7 cellular contexts compared by ENCODE assay signal in the genomic region with DNA sequence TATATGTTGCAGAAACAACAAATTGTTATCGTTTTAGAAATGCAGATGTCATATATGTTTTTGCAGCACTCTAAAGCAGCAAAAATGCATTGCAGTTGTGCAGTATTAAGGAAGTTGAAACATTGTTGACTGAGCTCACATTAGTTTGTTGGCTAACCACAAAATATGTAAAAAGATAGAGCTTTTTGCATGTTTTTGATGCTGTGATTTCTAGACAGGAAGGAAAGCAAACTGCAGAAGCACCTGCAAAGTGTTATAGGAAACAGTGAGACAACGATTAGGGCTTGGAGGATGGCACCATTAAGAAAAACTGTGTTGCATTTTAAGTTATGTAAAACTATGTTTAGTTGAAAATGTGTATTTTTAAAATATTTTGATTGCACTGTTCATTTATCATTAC.
DNase-seq lines count a peak whose midpoint lies in the region; ATAC-seq and TF ChIP-seq lines count a peak whose summit lies in the region.
"Not testable (repeated sequence)": the region's sequence is repeated elsewhere in the genome, so short reads cannot be mapped to it uniquely, and the experiment has no call there.

No MANE protein-coding gene starts in this region.

- H3K27ac ChIP-seq in CD4-positive, alpha-beta memory T cell (ENCODE audit: low read depth, low read length): not testable (repeated sequence)
- peak overlapping the region; percentile 90 for H3K27ac ChIP-seq in SU-DHL-6 (ENCODE audit: low read depth, low read length)
- peak overlapping the region; percentile 69 for H3K27ac ChIP-seq in naive thymus-derived CD4-positive, alpha-beta T cell (ENCODE audit: low read depth, low read length)

- POLR2A ChIA-PET in CD4-positive, alpha-beta memory T cell (lab: Charles Lee; ENCODE audit: partially characterized antibody): interaction anchor here (0.6 to 5.1 kb wide), 8 partner anchors 12 to 111 kb away, joined by 3 to 41 read pairs (median 5); no protein-coding TSS in a partner anchor
- POLR2A ChIA-PET in activated CD4-positive, alpha-beta T cell treated with anti-CD3 and anti-CD28 coated beads, Interleukin-2, amount 10 ng/mL, durations not matched to agents 7 days and 5 days (lab: Charles Lee): not testable (repeated sequence)
- POLR2A ChIA-PET in naive thymus-derived CD4-positive, alpha-beta T cell (lab: Charles Lee): interaction anchor here (1.5 to 3.4 kb wide), 2 partner anchors 32 to 35 kb away, joined by 3 to 25 read pairs; no protein-coding TSS in a partner anchor

- peak; percentile 88 for ATAC-seq in naive thymus-derived CD4-positive, alpha-beta T cell

- not testable (repeated sequence) for H3K27me3 Mint-ChIP-seq in CD4-positive, alpha-beta memory T cell; activated CD4-positive, alpha-beta T cell treated with anti-CD3 and anti-CD28 coated beads, Interleukin-2, amount 10 ng/mL, durations not matched to agents 7 days and 5 days; activated naive CD4-positive, alpha-beta T cell treated with anti-CD3 and anti-CD28 coated beads for 36 hours (ENCODE audit: low read depth); naive thymus-derived CD4-positive, alpha-beta T cell

- not testable (repeated sequence) for H4K20me1 ChIP-seq in Loucy (ENCODE audit: insufficient read depth, low read length, poor library complexity, severe bottlenecking); SU-DHL-6 (ENCODE audit: low read depth, low read length)

- peaks cover 62 to 93% (median 74%) of the 10 kb centered on the region in 4 donors for H3K4me1 Mint-ChIP-seq in CD4-positive, alpha-beta memory T cell
- H3K4me1 Mint-ChIP-seq in activated CD4-positive, alpha-beta T cell treated with anti-CD3 and anti-CD28 coated beads, Interleukin-2, amount 10 ng/mL, durations not matched to agents 7 days and 5 days: peaks cover 36% of the 10 kb centered on the region
- H3K4me1 Mint-ChIP-seq in activated naive CD4-positive, alpha-beta T cell treated with anti-CD3 and anti-CD28 coated beads for 36 hours (ENCODE audit: low read depth): peaks cover 43% of the 10 kb centered on the region
- peaks cover 33 to 94% (median 71%) of the 10 kb centered on the region in 7 donors for H3K4me1 Mint-ChIP-seq in naive thymus-derived CD4-positive, alpha-beta T cell

- H3K36me3 ChIP-seq in CD4-positive, alpha-beta memory T cell (ENCODE audit: insufficient read depth, low read length); Loucy (ENCODE audit: insufficient read depth, low read length); SU-DHL-6 (ENCODE audit: low read length); naive thymus-derived CD4-positive, alpha-beta T cell (ENCODE audit: control insufficient read depth in 2 of 3, insufficient read depth in 3 of 3, low read length in 3 of 3): not testable (repeated sequence)

- peak overlapping the region; percentile 58 to 94 (median 86) for H3K27ac Mint-ChIP-seq in CD4-positive, alpha-beta memory T cell
- H3K27ac Mint-ChIP-seq in activated CD4-positive, alpha-beta T cell treated with anti-CD3 and anti-CD28 coated beads, Interleukin-2, amount 10 ng/mL, durations not matched to agents 7 days and 5 days: peak overlapping the region; percentile 58
- not testable (repeated sequence) for H3K27ac Mint-ChIP-seq in activated naive CD4-positive, alpha-beta T cell treated with anti-CD3 and anti-CD28 coated beads for 36 hours
- peak overlapping the region; percentile 35 to 96 (median 84) for H3K27ac Mint-ChIP-seq in naive thymus-derived CD4-positive, alpha-beta T cell

- H3K4me3 Mint-ChIP-seq in CD4-positive, alpha-beta memory T cell: peak overlapping the region in 7 of 8 donors; percentile 14 to 72 (median 65)
- H3K4me3 Mint-ChIP-seq in activated CD4-positive, alpha-beta T cell treated with anti-CD3 and anti-CD28 coated beads, Interleukin-2, amount 10 ng/mL, durations not matched to agents 7 days and 5 days: peak overlapping the region; percentile 20
- not testable (repeated sequence) for H3K4me3 Mint-ChIP-seq in activated naive CD4-positive, alpha-beta T cell treated with anti-CD3 and anti-CD28 coated beads for 36 hours
- H3K4me3 Mint-ChIP-seq in naive thymus-derived CD4-positive, alpha-beta T cell: peak overlapping the region; percentile 7 to 65 (median 60)

- H3K27me3 ChIP-seq in CD4-positive, alpha-beta memory T cell (ENCODE audit: insufficient read depth, low read length); Loucy (ENCODE audit: insufficient read depth, low read length, poor library complexity, severe bottlenecking); SU-DHL-6 (ENCODE audit: low read length); naive thymus-derived CD4-positive, alpha-beta T cell (ENCODE audit: control insufficient read depth in 2 of 2, insufficient read depth in 2 of 2, low read length in 2 of 2): not testable (repeated sequence)

- H3K9ac ChIP-seq in Loucy (ENCODE audit: low read depth, low read length, poor library complexity, severe bottlenecking): not testable (repeated sequence)
- H3K9ac ChIP-seq in SU-DHL-6 (ENCODE audit: low read length): peak overlapping the region; percentile 41

- H3K4me1 ChIP-seq in CD4-positive, alpha-beta memory T cell (ENCODE audit: insufficient read depth, low read length): peaks cover 61% of the 10 kb centered on the region
- H3K4me1 ChIP-seq in Loucy (ENCODE audit: insufficient read depth, low read length, poor library complexity, severe bottlenecking): peaks cover 29% of the 10 kb centered on the region
- peaks cover 26 to 39% of the 10 kb centered on the region in 2 donors for H3K4me1 ChIP-seq in naive thymus-derived CD4-positive, alpha-beta T cell (ENCODE audit: control insufficient read depth in 2 of 2, insufficient read depth in 2 of 2, low read length in 2 of 2)

- DNase-seq in CD4-positive, alpha-beta memory T cell: peak; percentile 49 to 73 (median 62)
- DNase-seq in activated CD4-positive, alpha-beta T cell treated with anti-CD3 and anti-CD28 coated beads, Interleukin-2, amount 10 ng/mL, durations not matched to agents 7 days and 5 days: peak; percentile 36
- DNase-seq in activated naive CD4-positive, alpha-beta T cell treated with anti-CD3 and anti-CD28 coated beads for 36 hours: peak; percentile 8
- peak; percentile 3 for DNase-seq in effector CD4-positive, alpha-beta T cell
- DNase-seq in naive thymus-derived CD4-positive, alpha-beta T cell: peak in 7 of 9 donors; percentile 52 to 81 (median 66)

- TF ChIP-seq CTCF in Loucy (conservative IDR thresholded peaks at IDR 0.05; ENCODE audit: low read length); SU-DHL-6 (IDR thresholded peaks at IDR 0.05; ENCODE audit: insufficient read depth, low read length, poor library complexity, severe bottlenecking): not testable (repeated sequence)

- not testable (repeated sequence) for H2AFZ ChIP-seq in Loucy (ENCODE audit: low read length); SU-DHL-6 (ENCODE audit: low read depth, low read length, severe bottlenecking)

- H3K4me2 ChIP-seq in Loucy (ENCODE audit: low read depth, low read length, poor library complexity, severe bottlenecking) (peak overlapping the region; percentile 49), SU-DHL-6 (ENCODE audit: low read depth, low read length, poor library complexity, severe bottlenecking) (peak overlapping the region; percentile 65)

- not testable (repeated sequence) for H3K9me3 ChIP-seq in CD4-positive, alpha-beta memory T cell (ENCODE audit: control insufficient read depth in 1 of 2, low read length in 2 of 2); Loucy (ENCODE audit: insufficient read depth, low read depth, low read length); SU-DHL-6 (ENCODE audit: insufficient read depth, low read length); naive thymus-derived CD4-positive, alpha-beta T cell (ENCODE audit: control insufficient read depth in 2 of 3, low read length in 3 of 3)

- H3K36me3 Mint-ChIP-seq in CD4-positive, alpha-beta memory T cell; activated CD4-positive, alpha-beta T cell treated with anti-CD3 and anti-CD28 coated beads, Interleukin-2, amount 10 ng/mL, durations not matched to agents 7 days and 5 days (ENCODE audit: low read depth); activated naive CD4-positive, alpha-beta T cell treated with anti-CD3 and anti-CD28 coated beads for 36 hours (ENCODE audit: low read depth): not testable (repeated sequence)
- peaks cover 0 to 28% (median 6%) of the 10 kb centered on the region in 5 donors for H3K36me3 Mint-ChIP-seq in naive thymus-derived CD4-positive, alpha-beta T cell

- H3K79me2 ChIP-seq in Loucy (ENCODE audit: insufficient read depth, low read length); SU-DHL-6 (ENCODE audit: insufficient read depth, low read length): not testable (repeated sequence)

- CTCF ChIA-PET in CD4-positive, alpha-beta memory T cell (lab: Charles Lee; ENCODE audit: partially characterized antibody): interaction anchor here (1.3 to 2.9 kb wide), 3 partner anchors 32 to 106 kb away, joined by 3 to 16 read pairs (median 3); no protein-coding TSS in a partner anchor
- CTCF ChIA-PET in activated CD4-positive, alpha-beta T cell treated with anti-CD3 and anti-CD28 coated beads, Interleukin-2, amount 10 ng/mL, durations not matched to agents 7 days and 5 days (lab: Charles Lee); activated naive CD4-positive, alpha-beta T cell treated with anti-CD3 and anti-CD28 coated beads for 36 hours (lab: Charles Lee); naive thymus-derived CD4-positive, alpha-beta T cell (lab: Charles Lee): not testable (repeated sequence)

- H3K4me3 ChIP-seq in CD4-positive, alpha-beta memory T cell (ENCODE audit: low read length in 2 of 2); Loucy (ENCODE audit: low read length, poor library complexity, severe bottlenecking); naive thymus-derived CD4-positive, alpha-beta T cell (ENCODE audit: low read length): not testable (repeated sequence)
- H3K4me3 ChIP-seq in SU-DHL-6 (ENCODE audit: insufficient read depth, low read length, poor library complexity, severe bottlenecking): peak overlapping the region; percentile 36

- H3K9me3 Mint-ChIP-seq in CD4-positive, alpha-beta memory T cell; activated naive CD4-positive, alpha-beta T cell treated with anti-CD3 and anti-CD28 coated beads for 36 hours; naive thymus-derived CD4-positive, alpha-beta T cell: not testable (repeated sequence)
- peaks cover 12% of the 10 kb centered on the region for H3K9me3 Mint-ChIP-seq in activated CD4-positive, alpha-beta T cell treated with anti-CD3 and anti-CD28 coated beads, Interleukin-2, amount 10 ng/mL, durations not matched to agents 7 days and 5 days

- H3K9me2 ChIP-seq in Loucy (replicated peaks; ENCODE audit: low read depth, low read length); SU-DHL-6 (replicated peaks; ENCODE audit: insufficient read depth, low read length): not testable (repeated sequence)

- H3F3A ChIP-seq in Loucy (ENCODE audit: low read depth): not testable (repeated sequence)
- peaks cover 13% of the 10 kb centered on the region for H3F3A ChIP-seq in SU-DHL-6 (ENCODE audit: insufficient read depth)

- intact Hi-C loops in CD4-positive, alpha-beta memory T cell (cut with micrococcal nuclease): loop anchor here (1.0 to 5.0 kb wide), 2 partner anchors 32 to 36 kb away; no protein-coding TSS in a partner anchor
- intact Hi-C loops in activated naive CD4-positive, alpha-beta T cell treated with anti-CD3 and anti-CD28 coated beads for 36 hours (cut with micrococcal nuclease): loop anchor here (1.0 kb wide), 1 partner anchor 32 kb away; no protein-coding TSS in a partner anchor
- intact Hi-C loops in naive thymus-derived CD4-positive, alpha-beta T cell (cut with micrococcal nuclease): loop anchor here (1.0 to 5.0 kb wide), 4 partner anchors 8 to 104 kb away; no protein-coding TSS in a partner anchor

Comparison
In these comparisons a context has a peak if more than half of its experiments do, and no peak if none do; other contexts are left out.
1. DNase-seq: peak in every context shown above with its lines; median percentile 66 in naive thymus-derived CD4-positive, alpha-beta T cell; 62 in CD4-positive, alpha-beta memory T cell; 36 in activated CD4-positive, alpha-beta T cell treated with anti-CD3 and anti-CD28 coated beads, Interleukin-2, amount 10 ng/mL, durations not matched to agents 7 days and 5 days; 8 in activated naive CD4-positive, alpha-beta T cell treated with anti-CD3 and anti-CD28 coated beads for 36 hours; 3 in effector CD4-positive, alpha-beta T cell.